11 cellular contexts compared by ENCODE assay signal in genomic region chr6:169669889-169670288, GRCh38. TPM values are rescaled to one million over a fixed set of nuclear protein-coding genes. Genes with fewer than 3 reads are reported as not detected.
A peak's percentile ranks its signal among the peaks of the same experiment; 100 is the strongest.
DNase-seq lines count a peak whose midpoint lies in the region; ATAC-seq and TF ChIP-seq lines count a peak whose summit lies in the region.
"Had no signal": no experiment of that assay in that cellular context is flagged by ENCODE, and none has a peak within 500 bp of the region (broad histone marks: within the 10 kb centered on the region; RNA-seq: fewer than 3 reads in every experiment).

No MANE protein-coding gene starts in this region.

- H3K27ac ChIP-seq in colonic mucosa = peak overlapping the region; percentile 32
- H3K27ac ChIP-seq in lower lobe of right lung = peak overlapping the region; percentile 21
- H3K27ac ChIP-seq in effector memory CD4-positive, alpha-beta T cell (ENCODE audit: insufficient read depth, low read length, poor library complexity, severe bottlenecking) = no peak overlapping the region
- H3K27ac ChIP-seq: tibial artery had no signal

- TF ChIP-seq CTCF in NB4 (IDR thresholded peaks at IDR 0.05; ENCODE audit: low read depth, low read length) = no peak
- TF ChIP-seq CTCF in colonic mucosa (IDR thresholded peaks at IDR 0.05) = no peak
- no peak for TF ChIP-seq CTCF in lower lobe of right lung (IDR thresholded peaks at IDR 0.05)

- no peak for TF ChIP-seq POLR2A in NB4 (IDR thresholded peaks at IDR 0.05; ENCODE audit: extremely low read depth, insufficient read length)

- intact Hi-C loops in colonic mucosa (cut with DNase I) = no loop called here
- intact Hi-C loops in lower lobe of right lung (cut with DNase I) = no loop called here

- H3K4me3 ChIP-seq in NB4 (ENCODE audit: low read depth, low read length) (no peak overlapping the region), colonic mucosa (no peak overlapping the region), lower lobe of right lung (no peak overlapping the region)
- no peak overlapping the region for H3K4me3 ChIP-seq in effector memory CD4-positive, alpha-beta T cell (ENCODE audit: insufficient read depth, low read depth, low read length, poor library complexity, severe bottlenecking)
- H3K4me3 ChIP-seq: tibial artery had no signal

- DNase-seq in CD1c-positive myeloid dendritic cell (ENCODE audit: extremely low spot score) = peak; percentile 44
- DNase-seq in NB4 (ENCODE audit: low read depth) = peak; percentile 39
- no peak for DNase-seq in colonic mucosa
- no peak for DNase-seq in lower lobe of right lung
- no peak for DNase-seq in effector memory CD4-positive, alpha-beta T cell
- DNase-seq: activated CD8-positive, alpha-beta memory T cell treated with anti-CD3 and anti-CD28 coated beads, Interleukin-2, amount 50 U/mL, for 48 hours; mesendoderm; tibial artery had no signal

- no peaks in the 10 kb centered on the region for H3K9me3 ChIP-seq in colonic mucosa
- H3K9me3 ChIP-seq in lower lobe of right lung = no peaks in the 10 kb centered on the region
- no peaks in the 10 kb centered on the region for H3K9me3 ChIP-seq in effector memory CD4-positive, alpha-beta T cell (ENCODE audit: control insufficient read depth, low read length)
- H3K9me3 ChIP-seq: tibial artery had no signal

- H3K9ac ChIP-seq in colonic mucosa (ENCODE audit: low read depth in 2 of 2, low read length in 2 of 2) = no peak overlapping the region

- H3K27me3 ChIP-seq in colonic mucosa = no peaks in the 10 kb centered on the region
- no peaks in the 10 kb centered on the region for H3K27me3 ChIP-seq in lower lobe of right lung (ENCODE audit: low read depth)
- H3K27me3 ChIP-seq in effector memory CD4-positive, alpha-beta T cell (replicated peaks; ENCODE audit: control insufficient read depth, insufficient read depth, low read length, poor library complexity, severe bottlenecking) = no peaks in the 10 kb centered on the region
- H3K27me3 ChIP-seq: tibial artery had no signal

- no peaks in the 10 kb centered on the region for H3K36me3 ChIP-seq in colonic mucosa
- peaks cover 43% of the 10 kb centered on the region for H3K36me3 ChIP-seq in lower lobe of right lung
- peaks cover 6% of the 10 kb centered on the region for H3K36me3 ChIP-seq in effector memory CD4-positive, alpha-beta T cell (ENCODE audit: control insufficient read depth, insufficient read depth, low read length)

- H3K4me1 ChIP-seq in colonic mucosa (no peaks in the 10 kb centered on the region), lower lobe of right lung (peaks cover 9% of the 10 kb centered on the region)
- H3K4me1 ChIP-seq in effector memory CD4-positive, alpha-beta T cell (ENCODE audit: control insufficient read depth, insufficient read depth, low read length, poor library complexity, severe bottlenecking) = no peaks in the 10 kb centered on the region
- H3K4me1 ChIP-seq: tibial artery had no signal

- peak; percentile 53 to 62 for ATAC-seq in lower lobe of right lung
- ATAC-seq in GM19455 (IDR thresholded peaks at IDR 0.05; ENCODE audit: unreplicated experiment) = no peak
- ATAC-seq in GM21360 (IDR thresholded peaks at IDR 0.05; ENCODE audit: unreplicated experiment) = no peak
- no peak for ATAC-seq in HG02852 (IDR thresholded peaks at IDR 0.05; ENCODE audit: unreplicated experiment)

RNA-seq across cellular contexts. Expression of gene WDR27, which starts 31.9 kb away (rescaled TPM):
- 10 to 100 TPM; 17.4 to 43.8 TPM for total RNA-seq in colonic mucosa
- total RNA-seq in lower lobe of right lung = 38.0 TPM

RNA-seq across cellular contexts. Expression of gene C6orf120, which starts 32.0 kb away (rescaled TPM):
- 10 to 100 TPM; 28.7 to 31.9 TPM for total RNA-seq in colonic mucosa
- total RNA-seq in lower lobe of right lung = 22.2 TPM

RNA-seq across cellular contexts. Expression of gene PHF10, which starts 54.4 kb away (rescaled TPM):
- 10 to 100 TPM; 37.5 to 39.6 TPM for total RNA-seq in colonic mucosa
- 45.7 TPM for total RNA-seq in lower lobe of right lung

Comparison
In these comparisons a context has a peak if more than half of its experiments do, and no peak if none do; other contexts are left out.
1. DNase-seq: peak in CD1c-positive myeloid dendritic cell (single experiment) and NB4 (single experiment); none in colonic mucosa (single experiment), lower lobe of right lung (single experiment) and effector memory CD4-positive, alpha-beta T cell (0 of 3).
2. ATAC-seq: peak in lower lobe of right lung (2 of 2); none in GM19455 (single experiment), GM21360 (single experiment) and HG02852 (single experiment).